ENCODE assay signal across 18 cellular contexts in genomic region chr16:85036398-85037049, GRCh38. TPM values are rescaled to one million over a fixed set of nuclear protein-coding genes. Genes with fewer than 3 reads are reported as not detected.
A peak's percentile ranks its signal among the peaks of the same experiment; 100 is the strongest.
DNase-seq lines count a peak whose midpoint lies in the region; ATAC-seq and TF ChIP-seq lines count a peak whose summit lies in the region.
"Had no signal": no experiment of that assay in that cellular context is flagged by ENCODE, and none has a peak within 500 bp of the region (broad histone marks: within the 10 kb centered on the region; RNA-seq: fewer than 3 reads in every experiment).

No MANE protein-coding gene starts in this region.

- no peak for DNase-seq in activated CD8-positive, alpha-beta T cell treated with anti-CD3 and anti-CD28 coated beads for 36 hours
- DNase-seq in activated CD8-positive, alpha-beta T cell treated with anti-CD3 and anti-CD28 coated beads, Interleukin-2, amount 10 ng/mL, durations not matched to agents 7 days and 5 days, result no peak
- no peak for DNase-seq in RWPE2 (ENCODE audit: low spot score)
- no peak for DNase-seq in esophagus muscularis mucosa (ENCODE audit: extremely low spot score)
- DNase-seq in stomach, result no peak
- no peak for DNase-seq in left colon
- DNase-seq in WERI-Rb-1, result no peak
- no peak for DNase-seq in left ventricle myocardium inferior
- DNase-seq: activated B cell treated with CpG ODN at 0.5 μM for 24 hours; activated naive CD4-positive, alpha-beta T cell treated with anti-CD3 and anti-CD28 coated beads, Interleukin-2, amount 50 U/mL, for 16 hours; CD8-positive, alpha-beta memory T cell; endodermal cell; NCI-H69; spleen; stimulated activated naive CD4-positive, alpha-beta T cell; T-helper 1 cell had no signal

- intact Hi-C loops in activated CD8-positive, alpha-beta T cell treated with anti-CD3 and anti-CD28 coated beads for 36 hours (cut with micrococcal nuclease), result no loop called here
- intact Hi-C loops in esophagus muscularis mucosa (cut with DNase I) (no loop called here), stomach (cut with DNase I; ENCODE audit: low total_unique reads) (no loop called here), left colon (cut with DNase I, micrococcal nuclease) (no loop called here), left ventricle myocardium inferior (cut with micrococcal nuclease) (no loop called here)

- H3K36me3 ChIP-seq in RWPE2 (ENCODE audit: low read depth) (no peaks in the 10 kb centered on the region; the same call in 1 of the 2 replicates), esophagus muscularis mucosa (peaks cover 6 to 28% (median 9%) of the 10 kb centered on the region in 4 donors), stomach (peaks cover 0 to 45% (median 31%) of the 10 kb centered on the region in 4 donors), WERI-Rb-1 (no peaks in the 10 kb centered on the region), left ventricle myocardium inferior (no peaks in the 10 kb centered on the region)
- H3K36me3 ChIP-seq: gastrocnemius medialis had no signal

- peaks cover 2% of the 10 kb centered on the region for H3K36me3 Mint-ChIP-seq in activated CD8-positive, alpha-beta T cell treated with anti-CD3 and anti-CD28 coated beads for 36 hours (ENCODE audit: low read depth)
- H3K36me3 Mint-ChIP-seq in activated CD8-positive, alpha-beta T cell treated with anti-CD3 and anti-CD28 coated beads, Interleukin-2, amount 10 ng/mL, durations not matched to agents 7 days and 5 days (ENCODE audit: low read depth), result no peaks in the 10 kb centered on the region

- no peaks in the 10 kb centered on the region for H3K9me3 Mint-ChIP-seq in activated CD8-positive, alpha-beta T cell treated with anti-CD3 and anti-CD28 coated beads for 36 hours
- H3K9me3 Mint-ChIP-seq in activated CD8-positive, alpha-beta T cell treated with anti-CD3 and anti-CD28 coated beads, Interleukin-2, amount 10 ng/mL, durations not matched to agents 7 days and 5 days (ENCODE audit: insufficient read depth), result no peaks in the 10 kb centered on the region
- H3K9me3 Mint-ChIP-seq: activated B cell treated with CpG ODN at 0.5 μM for 24 hours; CD8-positive, alpha-beta memory T cell; endodermal cell had no signal

- H3K27me3 Mint-ChIP-seq in activated CD8-positive, alpha-beta T cell treated with anti-CD3 and anti-CD28 coated beads for 36 hours, result no peaks in the 10 kb centered on the region
- H3K27me3 Mint-ChIP-seq in activated CD8-positive, alpha-beta T cell treated with anti-CD3 and anti-CD28 coated beads, Interleukin-2, amount 10 ng/mL, durations not matched to agents 7 days and 5 days (ENCODE audit: low read depth), result no peaks in the 10 kb centered on the region
- H3K27me3 Mint-ChIP-seq: activated B cell treated with CpG ODN at 0.5 μM for 24 hours; CD8-positive, alpha-beta memory T cell had no signal

- H3K9me3 ChIP-seq in RWPE2 (ENCODE audit: severe bottlenecking) (no peaks in the 10 kb centered on the region), esophagus muscularis mucosa (no peaks in the 10 kb centered on the region), stomach (no peaks in the 10 kb centered on the region), WERI-Rb-1 (ENCODE audit: severe bottlenecking) (no peaks in the 10 kb centered on the region), left ventricle myocardium inferior (replicated peaks) (no peaks in the 10 kb centered on the region)
- H3K9me3 ChIP-seq: gastrocnemius medialis, spleen had no signal

- no peak overlapping the region for H3K4me3 Mint-ChIP-seq in activated CD8-positive, alpha-beta T cell treated with anti-CD3 and anti-CD28 coated beads for 36 hours
- H3K4me3 Mint-ChIP-seq in activated CD8-positive, alpha-beta T cell treated with anti-CD3 and anti-CD28 coated beads, Interleukin-2, amount 10 ng/mL, durations not matched to agents 7 days and 5 days, result no peak overlapping the region
- H3K4me3 Mint-ChIP-seq: activated B cell treated with CpG ODN at 0.5 μM for 24 hours; CD8-positive, alpha-beta memory T cell; endodermal cell had no signal

- H3K4me1 Mint-ChIP-seq in activated CD8-positive, alpha-beta T cell treated with anti-CD3 and anti-CD28 coated beads for 36 hours (ENCODE audit: low read depth), result peaks cover 11% of the 10 kb centered on the region
- H3K4me1 Mint-ChIP-seq in activated CD8-positive, alpha-beta T cell treated with anti-CD3 and anti-CD28 coated beads, Interleukin-2, amount 10 ng/mL, durations not matched to agents 7 days and 5 days (ENCODE audit: low read depth), result peaks cover 2% of the 10 kb centered on the region
- H3K4me1 Mint-ChIP-seq: activated B cell treated with CpG ODN at 0.5 μM for 24 hours, endodermal cell had no signal

- 74% methylated on average over 13 of the region's 13 CpGs for WGBS in esophagus muscularis mucosa
- WGBS in stomach, 5 donors, result 75 to 85% (median 82%) methylated on average over 11 to 13 of the region's 13 CpGs

- TF ChIP-seq POLR2A in esophagus muscularis mucosa (IDR thresholded peaks at IDR 0.05; ENCODE audit: low read depth), result no peak
- no peak for TF ChIP-seq POLR2A in stomach (IDR thresholded peaks at IDR 0.05)

- TF ChIP-seq CTCF in activated CD8-positive, alpha-beta T cell treated with anti-CD3 and anti-CD28 coated beads for 36 hours (IDR thresholded peaks at IDR 0.05), result no peak
- TF ChIP-seq CTCF in RWPE2 (IDR thresholded peaks at IDR 0.05; ENCODE audit: poor library complexity, severe bottlenecking) (no peak), esophagus muscularis mucosa (IDR thresholded peaks at IDR 0.05) (no peak), stomach (IDR thresholded peaks at IDR 0.05) (no peak), WERI-Rb-1 (IDR thresholded peaks at IDR 0.05; ENCODE audit: low read depth, low read length) (no peak), left ventricle myocardium inferior (IDR thresholded peaks at IDR 0.05; ENCODE audit: borderline replicate concordance) (no peak)

- peak overlapping the region; percentile 17 for H3K27ac Mint-ChIP-seq in activated CD8-positive, alpha-beta T cell treated with anti-CD3 and anti-CD28 coated beads for 36 hours
- H3K27ac Mint-ChIP-seq in activated CD8-positive, alpha-beta T cell treated with anti-CD3 and anti-CD28 coated beads, Interleukin-2, amount 10 ng/mL, durations not matched to agents 7 days and 5 days, result no peak overlapping the region
- H3K27ac Mint-ChIP-seq: activated B cell treated with CpG ODN at 0.5 μM for 24 hours, endodermal cell had no signal

- CTCF ChIA-PET in activated CD8-positive, alpha-beta T cell treated with anti-CD3 and anti-CD28 coated beads for 36 hours (lab: Charles Lee), result no interaction called here
- CTCF ChIA-PET in activated CD8-positive, alpha-beta T cell treated with anti-CD3 and anti-CD28 coated beads, Interleukin-2, amount 10 ng/mL, durations not matched to agents 7 days and 5 days (lab: Charles Lee), result no interaction called here

- peaks cover 17% of the 10 kb centered on the region for H3K4me1 ChIP-seq in RWPE2 (ENCODE audit: insufficient read depth, poor library complexity, severe bottlenecking)
- H3K4me1 ChIP-seq in esophagus muscularis mucosa, result peaks cover 0 to 20% (median 10%) of the 10 kb centered on the region in 4 donors
- peaks cover 0 to 27% (median 17%) of the 10 kb centered on the region in 4 donors for H3K4me1 ChIP-seq in stomach
- H3K4me1 ChIP-seq in left ventricle myocardium inferior, result no peaks in the 10 kb centered on the region
- H3K4me1 ChIP-seq: parathyroid adenoma had no signal

- no peak for ATAC-seq in activated CD8-positive, alpha-beta T cell treated with anti-CD3 and anti-CD28 coated beads for 36 hours
- ATAC-seq in activated CD8-positive, alpha-beta T cell treated with anti-CD3 and anti-CD28 coated beads, Interleukin-2, amount 10 ng/mL, durations not matched to agents 7 days and 5 days, result no peak
- ATAC-seq in RWPE2 (ENCODE audit: low read depth) (peak; percentile 57; the same call in 1 of the 3 replicates), left colon (no peak)

- H3K4me3 ChIP-seq in RWPE2 (ENCODE audit: severe bottlenecking) (no peak overlapping the region), esophagus muscularis mucosa (no peak overlapping the region), stomach (no peak overlapping the region), WERI-Rb-1 (ENCODE audit: low read depth, low read length) (no peak overlapping the region), left ventricle myocardium inferior (no peak overlapping the region)
- H3K4me3 ChIP-seq: gastrocnemius medialis, spleen had no signal

- H3K27me3 ChIP-seq in RWPE2 (ENCODE audit: insufficient read depth, poor library complexity, severe bottlenecking) (no peaks in the 10 kb centered on the region), esophagus muscularis mucosa (no peaks in the 10 kb centered on the region), stomach (no peaks in the 10 kb centered on the region), WERI-Rb-1 (ENCODE audit: insufficient read depth, low read depth, severe bottlenecking) (no peaks in the 10 kb centered on the region), left ventricle myocardium inferior (ENCODE audit: low read depth) (no peaks in the 10 kb centered on the region)
- H3K27me3 ChIP-seq: gastrocnemius medialis, spleen had no signal

- POLR2A ChIA-PET in activated CD8-positive, alpha-beta T cell treated with anti-CD3 and anti-CD28 coated beads for 36 hours (lab: Charles Lee), result no interaction called here
- POLR2A ChIA-PET in activated CD8-positive, alpha-beta T cell treated with anti-CD3 and anti-CD28 coated beads, Interleukin-2, amount 10 ng/mL, durations not matched to agents 7 days and 5 days (lab: Charles Lee), result no interaction called here

- H3K27ac ChIP-seq in RWPE2 (ENCODE audit: poor library complexity, severe bottlenecking) (peak overlapping the region; percentile 74), esophagus muscularis mucosa (replicated peaks in 1 of 4) (peak overlapping the region; percentile 39 to 67 (median 62)), stomach (peak overlapping the region in 4 of 5 donors; percentile 38 to 66 (median 60)), WERI-Rb-1 (no peak overlapping the region), left ventricle myocardium inferior (replicated peaks) (no peak overlapping the region)
- H3K27ac ChIP-seq: parathyroid adenoma had no signal

- TF ChIP-seq EP300 in esophagus muscularis mucosa (IDR thresholded peaks at IDR 0.05) (no peak), stomach (IDR thresholded peaks at IDR 0.05) (no peak)

RNA-seq across cellular contexts. Expression of gene KIAA0513, which starts 8.9 kb away (rescaled TPM):
- total RNA-seq in activated CD8-positive, alpha-beta T cell treated with anti-CD3 and anti-CD28 coated beads for 36 hours, result 1 to 10 TPM; 3.9 to 5.3 TPM
- total RNA-seq in activated CD8-positive, alpha-beta T cell treated with anti-CD3 and anti-CD28 coated beads, Interleukin-2, amount 10 ng/mL, durations not matched to agents 7 days and 5 days, result 1 to 10 TPM; 8.1 to 9.1 TPM
- total RNA-seq in esophagus muscularis mucosa, result 10 to 100 TPM; 16.4 to 28.8 (median 23.4) TPM
- total RNA-seq in stomach, result 10 to 100 TPM; 13.3 to 40.6 (median 17.6) TPM
- polyA plus RNA-seq in stomach, result 10 to 100 TPM in 1 of 3 donors, 1 to 10 TPM in 2; 3.6 to 10.2 (median 8.4) TPM
- total RNA-seq in left colon, result 10 to 100 TPM; 28.9 to 40.3 TPM
- 10.0 TPM for total RNA-seq in left ventricle myocardium inferior

RNA-seq across cellular contexts. Expression of gene ZDHHC7, which starts 25.2 kb away (rescaled TPM):
- total RNA-seq in activated CD8-positive, alpha-beta T cell treated with anti-CD3 and anti-CD28 coated beads for 36 hours, result 10 to 100 TPM; 20.7 to 23.6 TPM
- 10 to 100 TPM; 28.1 to 28.7 TPM for total RNA-seq in activated CD8-positive, alpha-beta T cell treated with anti-CD3 and anti-CD28 coated beads, Interleukin-2, amount 10 ng/mL, durations not matched to agents 7 days and 5 days
- total RNA-seq in esophagus muscularis mucosa (10 to 100 TPM; 45.6 to 68.8 (median 54.3) TPM), stomach (100 to 1,000 TPM in 2 of 5 donors, 10 to 100 TPM in 3; 54.3 to 358 (median 58.1) TPM), left colon (10 to 100 TPM; 73.9 to 76.9 TPM), left ventricle myocardium inferior (36.8 TPM)
- polyA plus RNA-seq in stomach, result 10 to 100 TPM; 15.0 to 23.0 (median 15.4) TPM

Comparison
In these comparisons a context has a peak if more than half of its experiments do, and no peak if none do; other contexts are left out.
1. H3K27ac ChIP-seq: peak in RWPE2 (single experiment), esophagus muscularis mucosa (4 of 4) and stomach (4 of 5); none in WERI-Rb-1 (single experiment) and left ventricle myocardium inferior (single experiment).